Comparison of ENCODE assay signal across 28 cellular contexts in genomic region chr18:65380571-65380970, GRCh38.
"Had no signal": no experiment of that assay in that cellular context is flagged by ENCODE, and none has a peak within 500 bp of the region (broad histone marks: within the 10 kb centered on the region; RNA-seq: fewer than 3 reads in every experiment).

No MANE protein-coding gene starts in this region.

- H3K27ac Mint-ChIP-seq: stimulated activated effector memory CD8-positive, alpha-beta T cell treated with anti-CD3 and anti-CD28 coated beads, Interleukin-12 subunit alpha, Interleukin-12 subunit beta, amount 100 ng/mL, for 72 hours; stimulated activated memory B cell treated with anti-CD40 and anti-IgM and Interleukin-4, amounts not matched to agents 10 μg/mL and 1 μg/mL and 100 μg/mL, for 72 hours; stimulated activated naive B cell treated with anti-CD40 and anti-IgM and Interleukin-4, amounts not matched to agents 10 μg/mL and 1 μg/mL and 100 μg/mL, for 72 hours; stimulated activated naive CD8-positive, alpha-beta T cell treated with anti-CD3 and anti-CD28 coated beads, Interleukin-15, amount 100 ng/mL, for 72 hours; stimulated activated naive CD8-positive, alpha-beta T cell treated with anti-CD3 and anti-CD28 coated beads, Interleukin-15, Interleukin-2, amounts not matched to agents 100 ng/mL and 50 ng/mL, for 24 hours; type B pancreatic cell had no signal

- H3K4me3 Mint-ChIP-seq: stimulated activated effector memory CD8-positive, alpha-beta T cell treated with anti-CD3 and anti-CD28 coated beads, Interleukin-12 subunit alpha, Interleukin-12 subunit beta, amount 100 ng/mL, for 72 hours; stimulated activated memory B cell treated with anti-CD40 and anti-IgM and Interleukin-4, amounts not matched to agents 10 μg/mL and 1 μg/mL and 100 μg/mL, for 72 hours; stimulated activated naive B cell treated with anti-CD40 and anti-IgM and Interleukin-4, amounts not matched to agents 10 μg/mL and 1 μg/mL and 100 μg/mL, for 72 hours; stimulated activated naive CD8-positive, alpha-beta T cell treated with anti-CD3 and anti-CD28 coated beads, Interleukin-15, amount 100 ng/mL, for 72 hours; stimulated activated naive CD8-positive, alpha-beta T cell treated with anti-CD3 and anti-CD28 coated beads, Interleukin-15, Interleukin-2, amounts not matched to agents 100 ng/mL and 50 ng/mL, for 24 hours; type B pancreatic cell had no signal

- H3K4me1 ChIP-seq: stomach, suprapubic skin, testis, thyroid gland, tibial artery, tibial nerve, transverse colon, upper lobe of left lung, upper lobe of right lung, uterus, vagina had no signal

- H3K27me3 ChIP-seq: stomach, suprapubic skin, testis, thyroid gland, tibial artery, tibial nerve, transverse colon, upper lobe of left lung, upper lobe of right lung, uterus, vagina had no signal

- H3K9me3 Mint-ChIP-seq: type B pancreatic cell had no signal

- H3K36me3 Mint-ChIP-seq: stimulated activated effector memory CD8-positive, alpha-beta T cell treated with anti-CD3 and anti-CD28 coated beads, Interleukin-12 subunit alpha, Interleukin-12 subunit beta, amount 100 ng/mL, for 72 hours; stimulated activated memory B cell treated with anti-CD40 and anti-IgM and Interleukin-4, amounts not matched to agents 10 μg/mL and 1 μg/mL and 100 μg/mL, for 72 hours; stimulated activated naive B cell treated with anti-CD40 and anti-IgM and Interleukin-4, amounts not matched to agents 10 μg/mL and 1 μg/mL and 100 μg/mL, for 72 hours; type B pancreatic cell had no signal

- H3K36me3 ChIP-seq: stomach, suprapubic skin, thoracic aorta, thyroid gland, tibial artery, tibial nerve, transverse colon, upper lobe of left lung, upper lobe of right lung, uterus, vagina had no signal

- FAIRE-seq: urothelium cell line had no signal

- ATAC-seq: stimulated activated effector memory CD8-positive, alpha-beta T cell treated with anti-CD3 and anti-CD28 coated beads, Interleukin-12 subunit alpha, Interleukin-12 subunit beta, amount 100 ng/mL, for 72 hours; stimulated activated memory B cell treated with anti-CD40 and anti-IgM and Interleukin-4, amounts not matched to agents 10 μg/mL and 1 μg/mL and 100 μg/mL, for 72 hours; stimulated activated naive B cell treated with anti-CD40 and anti-IgM and Interleukin-4, amounts not matched to agents 10 μg/mL and 1 μg/mL and 100 μg/mL, for 72 hours; stimulated activated naive CD8-positive, alpha-beta T cell treated with anti-CD3 and anti-CD28 coated beads, Interleukin-15, amount 100 ng/mL, for 72 hours; stimulated activated naive CD8-positive, alpha-beta T cell treated with anti-CD3 and anti-CD28 coated beads, Interleukin-15, Interleukin-2, amounts not matched to agents 100 U/mL and 50 U/mL, for 24 hours; upper lobe of right lung had no signal

- H3K27me3 Mint-ChIP-seq: stimulated activated memory B cell treated with anti-CD40 and anti-IgM and Interleukin-4, amounts not matched to agents 10 μg/mL and 1 μg/mL and 100 μg/mL, for 72 hours; stimulated activated naive B cell treated with anti-CD40 and anti-IgM and Interleukin-4, amounts not matched to agents 10 μg/mL and 1 μg/mL and 100 μg/mL, for 72 hours; stimulated activated naive CD8-positive, alpha-beta T cell treated with anti-CD3 and anti-CD28 coated beads, Interleukin-15, amount 100 ng/mL, for 72 hours; stimulated activated naive CD8-positive, alpha-beta T cell treated with anti-CD3 and anti-CD28 coated beads, Interleukin-15, Interleukin-2, amounts not matched to agents 100 ng/mL and 50 ng/mL, for 24 hours; type B pancreatic cell had no signal

- H3K4me3 ChIP-seq: stomach, suprapubic skin, testis, thoracic aorta, thyroid gland, tibial artery, tibial nerve, transverse colon, upper lobe of left lung, upper lobe of right lung, uterus, vagina had no signal

- H3K9me3 ChIP-seq: suprapubic skin, testis, thoracic aorta, thyroid gland, transverse colon, upper lobe of left lung, upper lobe of right lung, uterus, vagina had no signal

- H3K4me1 Mint-ChIP-seq: stimulated activated effector memory CD8-positive, alpha-beta T cell treated with anti-CD3 and anti-CD28 coated beads, Interleukin-12 subunit alpha, Interleukin-12 subunit beta, amount 100 ng/mL, for 72 hours; stimulated activated memory B cell treated with anti-CD40 and anti-IgM and Interleukin-4, amounts not matched to agents 10 μg/mL and 1 μg/mL and 100 μg/mL, for 72 hours; stimulated activated naive B cell treated with anti-CD40 and anti-IgM and Interleukin-4, amounts not matched to agents 10 μg/mL and 1 μg/mL and 100 μg/mL, for 72 hours; stimulated activated naive CD8-positive, alpha-beta T cell treated with anti-CD3 and anti-CD28 coated beads, Interleukin-15, amount 100 ng/mL, for 72 hours had no signal

- DNase-seq: stimulated activated CD4-positive, alpha-beta T cell treated with anti-CD3 and anti-CD28 coated beads, Interleukin-2, amount 100 ng/mL, for 48 hours; stimulated activated CD4-positive, alpha-beta T cell treated with anti-CD3 and anti-CD28 coated beads, Interleukin-4, amount 100 ng/mL, for 1 hour; stimulated activated CD4-positive, alpha-beta T cell treated with anti-CD3 and anti-CD28 coated beads, Interleukin-4, amount 100 ng/mL, for 24 hours; stimulated activated CD4-positive, alpha-beta T cell treated with anti-CD3 and anti-CD28 coated beads, Interleukin-4, amount 100 ng/mL, for 4 hours; stimulated activated CD8-positive, alpha-beta memory T cell treated with anti-CD3 and anti-CD28 coated beads, Interleukin-4, amount 100 ng/mL, for 48 hours; stimulated activated naive B cell treated with anti-CD40 and anti-IgM and Interleukin-4, amounts not matched to agents 10 μg/mL and 1 μg/mL and 100 μg/mL, for 72 hours; stimulated activated naive CD4-positive, alpha-beta T cell; stimulated activated naive CD4-positive, alpha-beta T cell treated with Interleukin-2 at 50 U/mL for 16 hours; stimulated activated naive CD8-positive, alpha-beta T cell treated with anti-CD3 and anti-CD28 coated beads, Interleukin-15, amount 100 ng/mL, for 72 hours; stimulated activated naive CD8-positive, alpha-beta T cell treated with anti-CD3 and anti-CD28 coated beads, Interleukin-15, Interleukin-2, amounts not matched to agents 100 U/mL and 50 U/mL, for 24 hours; stomach; testis; thyroid gland; tibial artery; transverse colon; trophoblast cell; upper lobe of left lung; upper lobe of right lung; uterus had no signal

- H3K27ac ChIP-seq: stomach, suprapubic skin, testis, thoracic aorta, thyroid gland, tibial artery, tibial nerve, transverse colon, upper lobe of left lung, upper lobe of right lung, uterus, vagina had no signal
